In the genomic region with DNA sequence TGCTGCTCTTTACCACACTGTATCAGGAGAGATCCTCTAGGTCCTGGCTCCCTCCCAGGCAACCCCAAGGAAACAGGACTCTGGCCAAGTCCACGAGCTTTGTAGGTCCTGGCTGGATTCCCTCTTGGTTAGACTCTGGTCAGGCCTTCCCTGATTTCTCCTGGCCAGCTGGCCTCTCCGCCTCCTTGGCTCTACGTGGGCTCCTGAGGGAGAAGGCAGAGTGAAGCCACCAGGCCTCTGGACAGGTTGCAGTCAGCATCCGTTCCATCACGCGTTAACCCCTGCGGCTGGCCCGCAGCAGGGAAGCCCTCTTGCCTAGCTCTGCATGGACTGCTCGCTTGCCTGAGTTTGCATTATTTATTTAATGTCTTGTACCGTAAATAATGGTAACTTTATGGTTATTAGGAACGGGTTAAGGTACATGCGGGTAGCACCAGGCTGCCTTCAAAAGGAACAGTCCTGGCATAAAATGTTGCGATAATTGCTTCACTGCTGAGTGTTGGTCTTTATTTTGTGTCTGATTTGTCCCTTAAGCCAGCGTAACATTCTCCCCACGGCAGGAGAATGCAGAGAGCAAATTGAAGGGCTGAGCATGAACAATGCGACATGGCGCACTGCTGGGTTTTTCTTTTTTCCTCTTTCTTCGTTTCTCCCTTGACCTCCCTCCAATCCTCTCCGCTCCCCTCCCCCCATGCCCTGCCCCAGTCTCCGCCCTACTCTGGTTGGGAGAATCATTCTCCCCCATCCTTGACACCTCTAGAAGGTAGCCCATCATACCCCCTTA, we compare ENCODE assay signal across 21 cellular contexts.
DNase-seq lines count a peak whose midpoint lies in the region; FAIRE-seq and TF ChIP-seq lines count a peak whose summit lies in the region.
"Had no signal": no experiment of that assay in that cellular context is flagged by ENCODE, and none has a peak within 500 bp of the region (broad histone marks: within the 10 kb centered on the region; RNA-seq: fewer than 3 reads in every experiment).

No MANE protein-coding gene starts in this region.

- no peaks in the 10 kb centered on the region for H3K79me1 ChIP-seq in neuronal stem cell (ENCODE audit: low read depth, low read length)

- WGBS in neuronal stem cell (ENCODE audit: extremely low coverage in 2 of 2, insufficient read length in 2 of 2, insufficient replicate concordance in 1 of 2), 2 donors, result no CpG with 5 or more reads among the region's 20 CpGs

- no peak overlapping the region for H3K14ac ChIP-seq in neuronal stem cell (ENCODE audit: low read length)

- no peak overlapping the region for H3K27ac Mint-ChIP-seq in activated naive CD8-positive, alpha-beta T cell treated with anti-CD3 and anti-CD28 coated beads for 36 hours
- H3K27ac Mint-ChIP-seq: naive thymus-derived CD8-positive, alpha-beta T cell had no signal

- H3K27me3 ChIP-seq in neuronal stem cell (ENCODE audit: control insufficient read depth in 3 of 3, insufficient read depth in 3 of 3, low read depth in 1 of 3, low read length in 3 of 3), result peaks cover 0 to 29% (median 6%) of the 10 kb centered on the region in 3 experiments

- no peak overlapping the region for H3K4me3 Mint-ChIP-seq in activated naive CD8-positive, alpha-beta T cell treated with anti-CD3 and anti-CD28 coated beads for 36 hours
- H3K4me3 Mint-ChIP-seq: naive thymus-derived CD8-positive, alpha-beta T cell had no signal

- H3K4me1 Mint-ChIP-seq in activated naive CD8-positive, alpha-beta T cell treated with anti-CD3 and anti-CD28 coated beads for 36 hours, result no peaks in the 10 kb centered on the region

- H2BK5ac ChIP-seq in neuronal stem cell (ENCODE audit: low read length), result no peak overlapping the region

- H3K4me1 ChIP-seq in neuronal stem cell (ENCODE audit: control insufficient read depth in 2 of 2, insufficient read depth in 1 of 2, low read depth in 1 of 2, low read length in 2 of 2), result peaks cover 45 to 77% of the 10 kb centered on the region in 2 donors
- H3K4me1 ChIP-seq: body of pancreas, psoas muscle had no signal

- H3K9me3 ChIP-seq in neuronal stem cell (replicated peaks in 1 of 2; ENCODE audit: control insufficient read depth in 2 of 2, insufficient read depth in 1 of 2, low read depth in 1 of 2, low read length in 2 of 2), result no peaks in the 10 kb centered on the region
- H3K9me3 ChIP-seq: body of pancreas, heart right ventricle, psoas muscle, spleen, thoracic aorta had no signal

- no peak overlapping the region for H2BK15ac ChIP-seq in neuronal stem cell (ENCODE audit: low read length)

- DNase-seq in LNCaP clone FGC (ENCODE audit: low read depth) (peak; percentile 19), astrocyte of the hippocampus (ENCODE audit: low read depth, low spot score) (peak; percentile 77), fibroblast of the aortic adventitia (ENCODE audit: low read depth) (peak; percentile 73), neuronal stem cell (ENCODE audit: low spot score) (peak; percentile 59), H54 (ENCODE audit: insufficient read length, low spot score) (no peak), NCI-H1417 (lab: John Stamatoyannopoulos, UW) (no peak)
- DNase-seq in activated naive CD8-positive, alpha-beta T cell treated with anti-CD3 and anti-CD28 coated beads for 36 hours, result no peak
- no peak for DNase-seq in activated naive CD4-positive, alpha-beta T cell treated with anti-CD3 and anti-CD28 coated beads, Interleukin-2, amount 50 U/mL, for 16 hours
- DNase-seq: activated CD4-positive, alpha-beta T cell treated with anti-CD3 and anti-CD28 coated beads, Interleukin-2, amount 50 U/mL, for 1 hour; activated gamma-delta T cell; HCEC 1CT; mesenchymal stem cell; naive thymus-derived CD8-positive, alpha-beta T cell; psoas muscle; spleen had no signal

- TF ChIP-seq CTCF in LNCaP clone FGC (IDR thresholded peaks at IDR 0.05; ENCODE audit: control insufficient read depth, extremely low read depth, insufficient read depth) (no peak), fibroblast of the aortic adventitia (IDR thresholded peaks at IDR 0.05; ENCODE audit: insufficient read depth, low read length) (no peak)

- TF ChIP-seq POLR2A in H54 (IDR thresholded peaks at IDR 0.05; ENCODE audit: low read depth, low read length), result no peak

- H3K36me3 ChIP-seq in neuronal stem cell (replicated peaks in 1 of 2; ENCODE audit: control insufficient read depth in 2 of 2, insufficient read depth in 2 of 2, low read length in 2 of 2), result peaks cover 0 to 11% of the 10 kb centered on the region in 2 donors
- H3K36me3 ChIP-seq: heart right ventricle, spleen, thoracic aorta had no signal

- peaks cover 9% of the 10 kb centered on the region for H3K27me3 Mint-ChIP-seq in activated naive CD8-positive, alpha-beta T cell treated with anti-CD3 and anti-CD28 coated beads for 36 hours

- H3K9me3 Mint-ChIP-seq in activated naive CD8-positive, alpha-beta T cell treated with anti-CD3 and anti-CD28 coated beads for 36 hours, result no peaks in the 10 kb centered on the region
- H3K9me3 Mint-ChIP-seq: naive thymus-derived CD8-positive, alpha-beta T cell had no signal

- no peak overlapping the region for H4K91ac ChIP-seq in neuronal stem cell (ENCODE audit: low read depth, low read length, poor library complexity)

- H2BK120ac ChIP-seq in neuronal stem cell (ENCODE audit: low read depth, low read length), result no peak overlapping the region

- H3K4me2 ChIP-seq in neuronal stem cell (ENCODE audit: insufficient read depth, low read length, poor library complexity, severe bottlenecking), result no peak overlapping the region

- H3K9ac ChIP-seq in neuronal stem cell (ENCODE audit: low read depth, low read length, poor library complexity), result no peak overlapping the region

- no peak overlapping the region for H2AFZ ChIP-seq in neuronal stem cell (ENCODE audit: low read length)

- no peak overlapping the region for H2BK12ac ChIP-seq in neuronal stem cell (ENCODE audit: low read length)

- H2AK5ac ChIP-seq in neuronal stem cell (ENCODE audit: low read depth, low read length), result no peak overlapping the region

- H3K4ac ChIP-seq in neuronal stem cell (ENCODE audit: low read length), result no peak overlapping the region

- H3K36me3 Mint-ChIP-seq in activated naive CD8-positive, alpha-beta T cell treated with anti-CD3 and anti-CD28 coated beads for 36 hours, result no peaks in the 10 kb centered on the region
- H3K36me3 Mint-ChIP-seq: naive thymus-derived CD8-positive, alpha-beta T cell had no signal

- no peak overlapping the region for H4K8ac ChIP-seq in neuronal stem cell (ENCODE audit: low read depth, low read length)

- no peak overlapping the region for H3K23ac ChIP-seq in neuronal stem cell (ENCODE audit: low read depth, low read length, poor library complexity)

- peak overlapping the region; percentile 48 for H3K18ac ChIP-seq in neuronal stem cell (ENCODE audit: low read length)

- no peak for FAIRE-seq in H54 (lab: Jason Lieb, UNC)
- FAIRE-seq: GM19239, islet of Langerhans had no signal

- peak overlapping the region; percentile 30 for H3K27ac ChIP-seq in neuronal stem cell (replicated peaks; ENCODE audit: low read length)
- H3K27ac ChIP-seq: body of pancreas, heart right ventricle, psoas muscle, RWPE1, spleen, thoracic aorta had no signal

- no peak overlapping the region for H3K4me3 ChIP-seq in LNCaP clone FGC (ENCODE audit: low read depth, low read length)
- H3K4me3 ChIP-seq in fibroblast of the aortic adventitia (ENCODE audit: low read depth, low read length), result no peak overlapping the region
- H3K4me3 ChIP-seq in neuronal stem cell (ENCODE audit: low read length in 2 of 2), result no peak overlapping the region
- H3K4me3 ChIP-seq: body of pancreas, heart right ventricle, psoas muscle, spleen, thoracic aorta had no signal

Comparison
In these comparisons a context has a peak if more than half of its experiments do, and no peak if none do; other contexts are left out.
1. DNase-seq: peak in LNCaP clone FGC (single experiment), astrocyte of the hippocampus (single experiment), fibroblast of the aortic adventitia (single experiment) and neuronal stem cell (single experiment); none in activated naive CD8-positive, alpha-beta T cell treated with anti-CD3 and anti-CD28 coated beads for 36 hours (single experiment), H54 (single experiment), NCI-H1417 (0 of 3) and activated naive CD4-positive, alpha-beta T cell treated with anti-CD3 and anti-CD28 coated beads, Interleukin-2, amount 50 U/mL, for 16 hours (single experiment).